In genomic region chr17:46191332-46192210, GRCh38 we compare ENCODE assay signal across 8 cellular contexts. TPM values are rescaled to one million over a fixed set of nuclear protein-coding genes. Genes with fewer than 3 reads are reported as not detected.
A peak's percentile ranks its signal among the peaks of the same experiment; 100 is the strongest.
DNase-seq lines count a peak whose midpoint lies in the region; ATAC-seq and TF ChIP-seq lines count a peak whose summit lies in the region.

No MANE protein-coding gene starts in this region.

- peak overlapping the region; percentile 75 for H3K4me2 ChIP-seq in GM23338

- no peak for TF ChIP-seq POLR2A in sigmoid colon (IDR thresholded peaks at IDR 0.05)

- H3K9me2 ChIP-seq in GM23338 (ENCODE audit: insufficient read depth) = no peaks in the 10 kb centered on the region

- H3K27me3 Mint-ChIP-seq in GM23338 (ENCODE audit: insufficient read depth, low read depth, poor library complexity) = peaks cover 16% of the 10 kb centered on the region

- 0 to 1% methylated on average over 21 of the region's 21 CpGs for WGBS in sigmoid colon, 2 donors

- no peak for TF ChIP-seq EP300 in sigmoid colon (IDR thresholded peaks at IDR 0.05)

- H3K4me3 ChIP-seq in GM23338 (peak overlapping the region; percentile 54), iPS-11a (ENCODE audit: low read depth, low read length) (peak overlapping the region; percentile 93), sigmoid colon (peak overlapping the region; percentile 93 to 100 (median 98))

- peaks cover 85% of the 10 kb centered on the region for H3K79me2 ChIP-seq in GM23338 (replicated peaks; ENCODE audit: insufficient read depth)

- no peaks in the 10 kb centered on the region for H3K9me3 ChIP-seq in sigmoid colon

- H3F3A ChIP-seq in GM23338 (replicated peaks; ENCODE audit: low read depth) = 0 out of 2 replicates have a peak, but pooled peaks cover 10% of the 10 kb centered on the region

- no peaks in the 10 kb centered on the region for H3K9me3 Mint-ChIP-seq in GM23338

- H2AFZ ChIP-seq in GM23338 = no peak overlapping the region

- no peaks in the 10 kb centered on the region for H3K36me3 ChIP-seq in GM23338 (ENCODE audit: insufficient read depth)
- H3K36me3 ChIP-seq in sigmoid colon = no peaks in the 10 kb centered on the region

- H4K20me1 ChIP-seq in GM23338 (replicated peaks; ENCODE audit: insufficient read depth) = peaks cover 44% of the 10 kb centered on the region

- peaks cover 53% of the 10 kb centered on the region for H3K4me1 ChIP-seq in GM23338 (ENCODE audit: insufficient read depth)
- H3K4me1 ChIP-seq in sigmoid colon = peaks cover 0 to 62% (median 53%) of the 10 kb centered on the region in 4 donors

- ATAC-seq in GM23338 = peak; percentile 6
- ATAC-seq in HG03520 (IDR thresholded peaks at IDR 0.05; ENCODE audit: unreplicated experiment) = no peak

- H3K27ac Mint-ChIP-seq in GM23338 = peak overlapping the region; percentile 99

- intact Hi-C loops in sigmoid colon (cut with DNase I) = loop anchor here (5.0 to 10.0 kb wide), 2 partner anchors 73 to 74 kb away; no protein-coding TSS in a partner anchor

- peak in 12 of 14 donors; percentile 5 to 85 (median 40) for DNase-seq in C1 segment of cervical spinal cord (lab: John Stamatoyannopoulos, UW)
- peak; percentile 91 for DNase-seq in GM23338 (ENCODE audit: low spot score)
- DNase-seq in NCI-H82 treated with DMSO at 0.1 percent for 48 hours (lab: John Stamatoyannopoulos, UW; ENCODE audit: unreplicated experiment) = peak; percentile 26
- peak; percentile 26 for DNase-seq in amniotic epithelial cell (ENCODE audit: low read depth)
- no peak for DNase-seq in sigmoid colon
- DNase-seq in mesenteric fat pad (ENCODE audit: low spot score) = no peak

- H3K36me3 Mint-ChIP-seq in GM23338 (ENCODE audit: low read depth) = peaks cover 29% of the 10 kb centered on the region

- peak overlapping the region; percentile 96 for H3K4me3 Mint-ChIP-seq in GM23338

- 0 out of 4 replicates have a peak, but pooled peaks of 1 of the 2 experiments have one; percentile 4 for TF ChIP-seq CTCF in GM23338 (conservative IDR thresholded peaks at IDR 0.05; ENCODE audit: low read depth in 2 of 2)
- TF ChIP-seq CTCF in sigmoid colon (IDR thresholded peaks at IDR 0.05) = no peak

- peak overlapping the region; percentile 99 for H3K27ac ChIP-seq in GM23338 (ENCODE audit: low read depth)
- H3K27ac ChIP-seq in sigmoid colon = peak overlapping the region; percentile 100

- no peaks in the 10 kb centered on the region for H3K27me3 ChIP-seq in GM23338 (ENCODE audit: insufficient read depth)
- no peaks in the 10 kb centered on the region for H3K27me3 ChIP-seq in sigmoid colon

- H3K4me1 Mint-ChIP-seq in GM23338 = peaks cover 49% of the 10 kb centered on the region

TF ChIP-seq in GM23338, 12 proteins besides CTCF, POLR2A, EP300 and RAD21:
- no peak for TF ChIP-seq CREB1 (CRISPR knock-in tag; IDR thresholded peaks at IDR 0.05; ENCODE audit: low read depth)
- TF ChIP-seq EZH2phosphoT487 (IDR thresholded peaks at IDR 0.05; ENCODE audit: unreplicated experiment) = no peak
- TF ChIP-seq ETS1 (IDR thresholded peaks at IDR 0.05) = no peak
- peak; percentile 47; the same call in 1 of the 2 replicates for TF ChIP-seq POLR2AphosphoS5 (IDR thresholded peaks at IDR 0.05; ENCODE audit: low read depth)
- TF ChIP-seq ZNF462 (CRISPR knock-in tag; IDR thresholded peaks at IDR 0.05) = no peak
- no peak for TF ChIP-seq EZH2 (IDR thresholded peaks at IDR 0.05; ENCODE audit: low read depth, unreplicated experiment)

RNA-seq across cellular contexts. Expression of gene KANSL1, which starts 1.7 kb away (rescaled TPM):
- total RNA-seq in GM23338 (2014; rRNA removed; shearing (Covaris generic)) = 167 and 206 TPM in 2 replicates
- polyA plus RNA-seq in GM23338 (2016; fragmentation: Nextera tagmentation; extraction: Ambion mirVana) = 43.6 and 49.0 TPM in 2 replicates
- total RNA-seq in sigmoid colon = 100 to 1,000 TPM in 1 of 4 donors, 10 to 100 TPM in 3; 70.7 to 130 (median 79.7) TPM
- polyA plus RNA-seq in sigmoid colon = 10 to 100 TPM in 2 of 3 donors, 1 to 10 TPM in 1; 9.7 to 25.0 (median 13.8) TPM
- 67.8 TPM for total RNA-seq in mesenteric fat pad

Comparison
In these comparisons a context has a peak if more than half of its experiments do, and no peak if none do; other contexts are left out.
1. DNase-seq: peak in C1 segment of cervical spinal cord (12 of 14), GM23338 (single experiment), NCI-H82 treated with DMSO at 0.1 percent for 48 hours (single experiment) and amniotic epithelial cell (single experiment); none in sigmoid colon (single experiment) and mesenteric fat pad (single experiment).
2. Peak in every context shown above with its lines, with median percentiles within 50 percentile points of each other: H3K4me3 ChIP-seq.